17 cellular contexts compared by ENCODE assay signal in genomic region chr1:10704383-10704882, GRCh38.
A peak's percentile ranks its signal among the peaks of the same experiment; 100 is the strongest.
DNase-seq lines count a peak whose midpoint lies in the region; ATAC-seq and TF ChIP-seq lines count a peak whose summit lies in the region.
"Had no signal": no experiment of that assay in that cellular context is flagged by ENCODE, and none has a peak within 500 bp of the region (broad histone marks: within the 10 kb centered on the region; RNA-seq: fewer than 3 reads in every experiment).

No MANE protein-coding gene starts in this region.

- H3K36me3 ChIP-seq in Caco-2 (ENCODE audit: control insufficient read depth, insufficient read depth, low read length) (no peaks in the 10 kb centered on the region), gastroesophageal sphincter (no peaks in the 10 kb centered on the region), esophagus squamous epithelium (peaks cover 0 to 29% (median 0%) of the 10 kb centered on the region in 3 donors)
- H3K36me3 ChIP-seq: right atrium auricular region had no signal

- H3K9me3 ChIP-seq in Caco-2 (no peaks in the 10 kb centered on the region), gastroesophageal sphincter (no peaks in the 10 kb centered on the region), esophagus squamous epithelium (no peaks in the 10 kb centered on the region)
- H3K9me3 ChIP-seq: heart right ventricle, right atrium auricular region had no signal

- TF ChIP-seq CTCF in Caco-2 (IDR thresholded peaks at IDR 0.05; ENCODE audit: insufficient read depth in 1 of 2, low read depth in 1 of 2, low read length in 1 of 2, severe bottlenecking in 1 of 2, unreplicated experiment in 1 of 2) (no peak), gastroesophageal sphincter (IDR thresholded peaks at IDR 0.05) (no peak), neural crest cell (conservative IDR thresholded peaks at IDR 0.05) (no peak), esophagus squamous epithelium (IDR thresholded peaks at IDR 0.05) (no peak)

- BruUV-seq in Caco-2 (replicated peaks; lab: Mats Ljungman, UMichigan), result no TSS peak

- H3K4me3 ChIP-seq in Caco-2 (ENCODE audit: low read depth, low read length) (no peak overlapping the region), gastroesophageal sphincter (peak overlapping the region in 1 of 2 donors; percentile 36), esophagus squamous epithelium (peak overlapping the region in 1 of 4 donors; percentile 28)
- H3K4me3 ChIP-seq: heart right ventricle, right atrium auricular region had no signal

- H3K4me3 Mint-ChIP-seq in Caco-2 (ENCODE audit: unreplicated experiment), result peak overlapping the region; percentile 22
- H3K4me3 Mint-ChIP-seq in neural crest cell, result peak overlapping the region; percentile 17
- H3K4me3 Mint-ChIP-seq: naive thymus-derived CD4-positive, alpha-beta T cell had no signal

- DNase-seq in Caco-2 (no peak), M059J (ENCODE audit: low read depth) (peak; percentile 61), neural crest cell (ENCODE audit: low read depth, low spot score) (peak; percentile 68), cerebellum (ENCODE audit: low spot score) (no peak), esophagus squamous epithelium (lab: John Stamatoyannopoulos, UW) (no peak)
- DNase-seq in activated CD4-positive, alpha-beta T cell treated with anti-CD3 and anti-CD28 coated beads, Interleukin-2, amount 50 U/mL, for 48 hours, result no peak
- DNase-seq: ACHN; activated CD4-positive, alpha-beta T cell treated with anti-CD3 and anti-CD28 coated beads, Interleukin-2, amount 50 U/mL, for 4 hours; COR-L47; heart right ventricle; naive thymus-derived CD4-positive, alpha-beta T cell; NCI-H2171 treated with DMSO at 0.1 percent for 48 hours; stimulated activated CD4-positive, alpha-beta T cell treated with anti-CD3 and anti-CD28 coated beads, Interleukin-2, amount 100 ng/mL, for 24 hours; stimulated activated CD8-positive, alpha-beta memory T cell treated with anti-CD3 and anti-CD28 coated beads, Interleukin-4, amount 100 ng/mL, for 48 hours had no signal

- intact Hi-C loops in Caco-2 (cut with micrococcal nuclease; ENCODE audit: unreplicated experiment), result no loop called here
- intact Hi-C loops in esophagus squamous epithelium (cut with DNase I), result no loop called here

- H3K4me1 ChIP-seq in Caco-2, result peaks cover 5% of the 10 kb centered on the region; the same call in 1 of the 2 replicates
- H3K4me1 ChIP-seq in gastroesophageal sphincter, result peaks cover 0 to 13% (median 0%) of the 10 kb centered on the region in 3 donors
- H3K4me1 ChIP-seq in esophagus squamous epithelium, result peaks cover 7 to 24% (median 7%) of the 10 kb centered on the region in 3 donors

- H3K4me1 Mint-ChIP-seq in Caco-2 (ENCODE audit: low read depth, unreplicated experiment), result peaks cover 7% of the 10 kb centered on the region
- peaks cover 36% of the 10 kb centered on the region for H3K4me1 Mint-ChIP-seq in neural crest cell

- H3K27me3 Mint-ChIP-seq in Caco-2 (ENCODE audit: insufficient read depth, unreplicated experiment), result no peaks in the 10 kb centered on the region
- H3K27me3 Mint-ChIP-seq in neural crest cell (ENCODE audit: low read depth), result peaks cover 93% of the 10 kb centered on the region

- POLR2A ChIA-PET in Caco-2 (lab: Charles Lee), result no interaction called here

- CTCF ChIA-PET in Caco-2 (lab: Charles Lee), result no interaction called here

- H3K27me3 ChIP-seq in Caco-2 (replicated peaks; ENCODE audit: control insufficient read depth, insufficient read depth, low read length) (no peaks in the 10 kb centered on the region), gastroesophageal sphincter (peaks cover 9% of the 10 kb centered on the region), esophagus squamous epithelium (peaks cover 0 to 11% (median 0%) of the 10 kb centered on the region in 4 donors)
- H3K27me3 ChIP-seq: right atrium auricular region had no signal

- peaks cover 8% of the 10 kb centered on the region for H3K36me3 Mint-ChIP-seq in Caco-2 (ENCODE audit: insufficient read depth, unreplicated experiment)
- H3K36me3 Mint-ChIP-seq in neural crest cell (ENCODE audit: low read depth), result no peaks in the 10 kb centered on the region
- H3K36me3 Mint-ChIP-seq: naive thymus-derived CD4-positive, alpha-beta T cell had no signal

- 47% methylated on average over 3 of the region's 43 CpGs; no CpG with 5 or more reads in 1 of the 2 donors for WGBS in gastroesophageal sphincter (ENCODE audit: low coverage in 1 of 2), 2 donors
- WGBS in esophagus squamous epithelium, 2 donors, result 62 to 73% methylated on average over 2 to 25 of the region's 43 CpGs

- TF ChIP-seq POLR2A in gastroesophageal sphincter (IDR thresholded peaks at IDR 0.05) (no peak), esophagus squamous epithelium (IDR thresholded peaks at IDR 0.05) (no peak)

- H3K27ac Mint-ChIP-seq in Caco-2 (ENCODE audit: unreplicated experiment) (peak overlapping the region; percentile 5), neural crest cell (ENCODE audit: unreplicated experiment) (peak overlapping the region; percentile 96)
- H3K27ac Mint-ChIP-seq: naive thymus-derived CD4-positive, alpha-beta T cell had no signal

- H3K27ac ChIP-seq in gastroesophageal sphincter, result peak overlapping the region in 1 of 4 donors; percentile 41
- no peak overlapping the region for H3K27ac ChIP-seq in esophagus squamous epithelium
- H3K27ac ChIP-seq: heart right ventricle, right atrium auricular region had no signal

- peak; percentile 34 for ATAC-seq in gastroesophageal sphincter
- no peak for ATAC-seq in GM18498 (IDR thresholded peaks at IDR 0.05; ENCODE audit: unreplicated experiment)
- ATAC-seq: naive thymus-derived CD4-positive, alpha-beta T cell had no signal

- TF ChIP-seq EP300 in gastroesophageal sphincter (IDR thresholded peaks at IDR 0.05), result no peak

- no peaks in the 10 kb centered on the region for H3K9me3 Mint-ChIP-seq in Caco-2 (ENCODE audit: unreplicated experiment)
- H3K9me3 Mint-ChIP-seq in neural crest cell, result no peaks in the 10 kb centered on the region
- H3K9me3 Mint-ChIP-seq: naive thymus-derived CD4-positive, alpha-beta T cell had no signal

Comparison
In these comparisons a context has a peak if more than half of its experiments do, and no peak if none do; other contexts are left out.
1. DNase-seq: peak in M059J (single experiment) and neural crest cell (single experiment); none in Caco-2 (0 of 2), activated CD4-positive, alpha-beta T cell treated with anti-CD3 and anti-CD28 coated beads, Interleukin-2, amount 50 U/mL, for 48 hours (0 of 2), cerebellum (single experiment) and esophagus squamous epithelium (single experiment).